Comparison of ENCODE assay signal across 2 cellular contexts in genomic region chr17:2264023-2264860, GRCh38.
TF ChIP-seq lines count a peak whose summit lies in the region.

No MANE protein-coding gene starts in this region.

TF ChIP-seq in A549, 52 proteins besides CTCF, POLR2A, EP300 and RAD21:
- TF ChIP-seq EHF (CRISPR knock-in tag; IDR thresholded peaks at IDR 0.05) = no peak
- TF ChIP-seq NR3C1 (IDR thresholded peaks at IDR 0.05) = no peak
- TF ChIP-seq HOXA7 (CRISPR knock-in tag; IDR thresholded peaks at IDR 0.05) = no peak
- no peak for TF ChIP-seq FOXS1 (CRISPR knock-in tag; IDR thresholded peaks at IDR 0.05)
- no peak for TF ChIP-seq RCOR1 (IDR thresholded peaks at IDR 0.05; ENCODE audit: low read depth, low read length)
- TF ChIP-seq MAX (IDR thresholded peaks at IDR 0.05) = no peak
- no peak for TF ChIP-seq PHF8 (IDR thresholded peaks at IDR 0.05; ENCODE audit: borderline replicate concordance, low read depth)

TF ChIP-seq in IMR-90, 13 proteins besides CTCF, POLR2A, EP300 and RAD21:
- TF ChIP-seq FOS (IDR thresholded peaks at IDR 0.05; ENCODE audit: low read depth, low read length) = 0 out of 2 replicates have a peak, but pooled peaks have one; percentile 2
- no peak for TF ChIP-seq USF2 (IDR thresholded peaks at IDR 0.05; ENCODE audit: low read depth, low read length)
